Comparison of ENCODE assay signal across 1 cellular context in genomic region chr20:47494604-47495003, GRCh38.
A peak's percentile ranks its signal among the peaks of the same experiment; 100 is the strongest.
TF ChIP-seq lines count a peak whose summit lies in the region.

No MANE protein-coding gene starts in this region.

TF ChIP-seq in HepG2, 621 proteins besides CTCF, POLR2A, EP300 and RAD21:
- TF ChIP-seq NCOA1 (CRISPR knock-in tag; IDR thresholded peaks at IDR 0.05): 0 out of 2 replicates have a peak, but pooled peaks have one; percentile 17
